In the genomic region with DNA sequence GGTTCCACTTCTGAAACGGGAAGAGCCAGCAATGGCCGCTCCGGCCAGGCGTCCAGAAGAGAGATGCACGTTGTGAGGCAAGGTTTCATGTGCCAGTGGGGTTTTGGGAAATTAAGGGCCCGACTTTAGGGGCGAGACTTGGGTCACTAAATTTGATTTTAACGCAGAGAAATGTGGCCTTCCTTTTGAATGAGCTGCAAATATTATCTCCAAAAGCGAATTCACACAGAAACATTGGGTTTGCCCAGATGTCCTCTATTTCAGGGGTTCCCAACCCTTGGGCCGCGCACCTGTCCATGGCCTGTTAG, we compare ENCODE assay signal across 8 cellular contexts. TPM values are rescaled to one million over a fixed set of nuclear protein-coding genes. Genes with fewer than 3 reads are reported as not detected.
DNase-seq lines count a peak whose midpoint lies in the region; ATAC-seq, FAIRE-seq and TF ChIP-seq lines count a peak whose summit lies in the region.

No MANE protein-coding gene starts in this region.

- CTCF ChIA-PET in activated naive CD4-positive, alpha-beta T cell treated with anti-CD3 and anti-CD28 coated beads, Interleukin-2, amount 10 ng/mL, durations not matched to agents 7 days and 5 days (lab: Charles Lee): interaction anchor here (0.9 to 5.2 kb wide), 9 partner anchors 9 to 339 kb away, joined by 3 to 56 read pairs (median 13); a partner anchor contains a TSS

- ATAC-seq in HG03521 (IDR thresholded peaks at IDR 0.05; ENCODE audit: unreplicated experiment) (no peak), HG03135 (IDR thresholded peaks at IDR 0.05; ENCODE audit: unreplicated experiment) (no peak)

- TF ChIP-seq CTCF in GM12865 (IDR thresholded peaks at IDR 0.05; ENCODE audit: insufficient read depth, low read depth, low read length, missing control alignments): no peak

- H3K27me3 ChIP-seq in iPS-15b (ENCODE audit: control insufficient read depth, insufficient read depth, low read length): no peaks in the 10 kb centered on the region
- H3K27me3 ChIP-seq in small intestine (ENCODE audit: control insufficient read depth in 2 of 2, insufficient read depth in 2 of 2, low read length in 2 of 2): no peaks in the 10 kb centered on the region

- peak overlapping the region; percentile 91 for H3K27ac ChIP-seq in adipose tissue (ENCODE audit: low read depth, low read length)
- H3K27ac ChIP-seq in small intestine (ENCODE audit: low read depth in 1 of 2, low read length in 1 of 2): peak overlapping the region; percentile 98 to 100

- FAIRE-seq in small intestine (lab: Jason Lieb, UNC): no peak

- H3K4me1 Mint-ChIP-seq in activated naive CD4-positive, alpha-beta T cell treated with anti-CD3 and anti-CD28 coated beads, Interleukin-2, amount 10 ng/mL, durations not matched to agents 7 days and 5 days: peaks cover 31% of the 10 kb centered on the region

- peak overlapping the region; percentile 77 for H3K9ac ChIP-seq in iPS-15b (ENCODE audit: low read depth, low read length)

- in situ Hi-C loops in ACHN (cut with HindIII; ENCODE audit: low pct_ligation_motif_present, low pct_unique_long_range_greater_than_20kb, low sequenced_read_pairs): no loop called here

- H3K9me3 ChIP-seq in iPS-15b (ENCODE audit: control insufficient read depth, insufficient read depth, low read length): no peaks in the 10 kb centered on the region
- H3K9me3 ChIP-seq in small intestine (ENCODE audit: control insufficient read depth, low read depth): no peaks in the 10 kb centered on the region

- H3K36me3 Mint-ChIP-seq in activated naive CD4-positive, alpha-beta T cell treated with anti-CD3 and anti-CD28 coated beads, Interleukin-2, amount 10 ng/mL, durations not matched to agents 7 days and 5 days: no peaks in the 10 kb centered on the region

- no peak for DNase-seq in GM12865 (ENCODE audit: low read depth)
- no peak for DNase-seq in small intestine
- no peak for DNase-seq in ACHN
- DNase-seq in activated naive CD4-positive, alpha-beta T cell treated with anti-CD3 and anti-CD28 coated beads, Interleukin-2, amount 10 ng/mL, durations not matched to agents 7 days and 5 days: no peak

- H3K4me1 ChIP-seq in iPS-15b (ENCODE audit: control insufficient read depth, insufficient read depth, low read length) (no peaks in the 10 kb centered on the region), small intestine (ENCODE audit: control insufficient read depth in 2 of 2, insufficient read depth in 1 of 2, low read depth in 1 of 2, low read length in 1 of 2) (peaks cover 3 to 5% of the 10 kb centered on the region in 2 donors)

- 1 to 2% (median 1%) methylated on average over 11 of the region's 11 CpGs for WGBS in adipose tissue, 3 donors
- 1 to 2% (median 1%) methylated on average over 11 of the region's 11 CpGs for WGBS in small intestine, 3 donors

- H3K36me3 ChIP-seq in iPS-15b (ENCODE audit: control insufficient read depth, insufficient read depth, low read length) (no peaks in the 10 kb centered on the region), small intestine (ENCODE audit: control insufficient read depth in 2 of 2, insufficient read depth in 2 of 2, low read length in 2 of 2) (no peaks in the 10 kb centered on the region)

- H3K4me3 Mint-ChIP-seq in activated naive CD4-positive, alpha-beta T cell treated with anti-CD3 and anti-CD28 coated beads, Interleukin-2, amount 10 ng/mL, durations not matched to agents 7 days and 5 days: no peak overlapping the region

- peaks cover 5% of the 10 kb centered on the region for H3K27me3 Mint-ChIP-seq in activated naive CD4-positive, alpha-beta T cell treated with anti-CD3 and anti-CD28 coated beads, Interleukin-2, amount 10 ng/mL, durations not matched to agents 7 days and 5 days

- H3K9me3 Mint-ChIP-seq in activated naive CD4-positive, alpha-beta T cell treated with anti-CD3 and anti-CD28 coated beads, Interleukin-2, amount 10 ng/mL, durations not matched to agents 7 days and 5 days: no peaks in the 10 kb centered on the region

- H3K4me3 ChIP-seq in GM12865 (ENCODE audit: low read depth, low read length): peak overlapping the region; percentile 78
- peak overlapping the region; percentile 89 for H3K4me3 ChIP-seq in iPS-15b (ENCODE audit: low read depth, low read length)
- H3K4me3 ChIP-seq in small intestine (ENCODE audit: low read depth in 1 of 2, low read length in 2 of 2): peak overlapping the region; percentile 22 to 84

- no peak overlapping the region for H3K27ac Mint-ChIP-seq in activated naive CD4-positive, alpha-beta T cell treated with anti-CD3 and anti-CD28 coated beads, Interleukin-2, amount 10 ng/mL, durations not matched to agents 7 days and 5 days

RNA-seq across cellular contexts. Expression of a gene that starts 2.3 kb away (rescaled TPM):
- polyA plus RNA-seq in adipose tissue (100 to 1,000 TPM in 1 of 3 donors, 10 to 100 TPM in 2; 19.6 to 117 (median 78.8) TPM), small intestine (10 to 100 TPM in 2 of 3 donors, 1 to 10 TPM in 1; 8.1 to 44.2 (median 18.1) TPM)

RNA-seq across cellular contexts. Expression of a gene that starts 6.5 kb away (rescaled TPM):
- polyA plus RNA-seq in adipose tissue (10 to 100 TPM; 16.0 to 71.9 (median 41.8) TPM), small intestine (10 to 100 TPM; 13.4 to 24.9 (median 16.8) TPM)

RNA-seq across cellular contexts. Expression of a gene that starts 40.6 kb away (rescaled TPM):
- polyA plus RNA-seq in adipose tissue (not detected), small intestine (not detected)
